20 cellular contexts compared by ENCODE assay signal in the genomic region with DNA sequence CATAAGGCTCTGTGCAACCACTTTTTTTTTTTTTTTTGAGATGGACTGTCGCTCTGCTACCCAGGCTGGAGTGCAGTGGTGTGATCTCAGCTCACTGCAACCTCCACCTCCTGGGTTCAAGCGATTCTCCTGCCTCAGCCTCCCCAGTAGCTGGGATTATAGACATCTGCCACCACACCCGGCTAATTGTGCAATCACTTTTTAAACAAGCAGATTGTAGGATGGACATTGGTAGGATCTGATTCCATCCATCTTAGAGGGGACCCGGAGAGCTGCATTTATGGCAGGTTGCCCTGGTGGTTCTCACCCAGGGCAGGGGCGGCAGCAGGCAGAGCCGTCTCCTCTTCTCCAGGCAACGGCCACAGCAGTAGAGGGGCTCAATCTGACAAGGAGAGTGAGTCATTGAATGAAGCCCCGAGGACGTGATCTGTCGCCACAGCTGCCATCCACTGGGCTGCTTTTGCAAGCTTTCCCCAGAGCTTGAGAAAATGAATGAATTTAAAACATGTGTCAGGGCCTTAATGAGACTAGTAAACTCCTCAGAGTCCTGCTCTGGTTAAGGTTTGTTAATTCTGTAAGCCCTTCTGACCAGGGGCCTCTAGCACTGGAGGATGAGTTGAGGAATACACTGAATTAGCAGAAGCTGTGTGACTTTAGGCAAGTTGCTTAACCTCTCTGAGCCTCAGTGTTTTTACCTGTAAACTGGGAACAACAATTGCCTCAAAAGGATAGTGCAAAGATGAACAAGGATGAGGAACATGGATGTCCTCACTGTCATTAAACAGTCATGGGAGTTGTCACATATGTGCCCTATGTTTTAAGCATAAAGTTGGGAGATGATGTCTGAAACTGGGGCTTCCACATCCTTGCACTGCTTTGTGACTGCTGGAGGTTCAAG.
A peak's percentile ranks its signal among the peaks of the same experiment; 100 is the strongest.
DNase-seq lines count a peak whose midpoint lies in the region; ATAC-seq and TF ChIP-seq lines count a peak whose summit lies in the region.
"Had no signal": no experiment of that assay in that cellular context is flagged by ENCODE, and none has a peak within 500 bp of the region (broad histone marks: within the 10 kb centered on the region; RNA-seq: fewer than 3 reads in every experiment).

No MANE protein-coding gene starts in this region.

- 75% methylated on average over 10 of the region's 10 CpGs for WGBS in SK-N-SH (ENCODE audit: low lambda C conversion rate)

- intact Hi-C loops in PC-3 (cut with micrococcal nuclease): no loop called here

- H3K9me2 ChIP-seq in SK-N-SH (no peaks in the 10 kb centered on the region), PC-3 (replicated peaks; ENCODE audit: low read length) (no peaks in the 10 kb centered on the region)

- no peaks in the 10 kb centered on the region for H3F3A ChIP-seq in SK-N-SH (replicated peaks; ENCODE audit: insufficient read depth)
- no peaks in the 10 kb centered on the region for H3F3A ChIP-seq in PC-3 (ENCODE audit: low read length, unreplicated experiment)

- no peak overlapping the region for H3K4me3 ChIP-seq in SK-N-SH (ENCODE audit: low read depth in 2 of 2, low read length in 1 of 2)
- H3K4me3 ChIP-seq in PC-3 (ENCODE audit: low read length): no peak overlapping the region
- H3K4me3 ChIP-seq: BLaER1 treated with 17β-estradiol and CSF1 and Interleukin-3, amounts not matched to agents 10 nM and 100 nM; left lung; spleen had no signal

- TF ChIP-seq CTCF in SK-N-SH (IDR thresholded peaks at IDR 0.05) (no peak), PC-3 (conservative IDR thresholded peaks at IDR 0.05; ENCODE audit: low read depth, low read length) (no peak), osteocyte (IDR thresholded peaks at IDR 0.05) (no peak)

- DNase-seq in SK-N-SH: peak; percentile 61
- DNase-seq in PC-3: no peak
- DNase-seq in epithelial cell of prostate (ENCODE audit: low read depth, low spot score): no peak
- peak; percentile 44 for DNase-seq in osteocyte (ENCODE audit: extremely low spot score, unreplicated experiment)
- no peak for DNase-seq in stimulated activated CD4-positive, alpha-beta T cell treated with anti-CD3 and anti-CD28 coated beads, Interleukin-2, amount 100 ng/mL, for 24 hours
- DNase-seq: 8988T; Karpas-422; left lung; NCI-H1436; NCI-H82; OCI-M1; spleen; stimulated activated CD8-positive, alpha-beta memory T cell treated with anti-CD3 and anti-CD28 coated beads, Interleukin-4, amount 100 ng/mL, for 48 hours had no signal

- no peaks in the 10 kb centered on the region for H3K9me3 Mint-ChIP-seq in osteocyte (ENCODE audit: unreplicated experiment)
- H3K9me3 Mint-ChIP-seq: activated T-helper 17 cell treated with anti-CD3 and anti-CD28 coated beads, Interleukin-2, amount 50 U/mL, for 72 hours had no signal

- no peak overlapping the region for H3K4me3 Mint-ChIP-seq in osteocyte (ENCODE audit: unreplicated experiment)
- H3K4me3 Mint-ChIP-seq: activated T-helper 17 cell treated with anti-CD3 and anti-CD28 coated beads, Interleukin-2, amount 50 U/mL, for 72 hours; dendritic cell treated with granulocyte-macrophage colony-stimulating factor and Interleukin-4, amounts not matched to agents 40 ng/mL and 50 ng/mL, for 4 days had no signal

- no peak overlapping the region for H3K9ac ChIP-seq in SK-N-SH
- no peak overlapping the region for H3K9ac ChIP-seq in PC-3 (ENCODE audit: low read length)
- H3K9ac ChIP-seq: BLaER1 treated with 17β-estradiol and CSF1 and Interleukin-3, amounts not matched to agents 10 nM and 100 nM had no signal

- H3K27ac ChIP-seq in SK-N-SH (ENCODE audit: low read depth in 2 of 2, low read length in 1 of 2) (peak overlapping the region in 1 of 2 experiments; percentile 80; a peak in 2 of 4 replicates), PC-3 (ENCODE audit: low read length) (0 out of 2 replicates have a peak overlapping the region, but pooled peaks have one; percentile 74), epithelial cell of prostate (peak overlapping the region; percentile 82)
- H3K27ac ChIP-seq: BLaER1 treated with 17β-estradiol and CSF1 and Interleukin-3, amounts not matched to agents 10 nM and 100 nM; left lung; spleen had no signal

- no peaks in the 10 kb centered on the region for H3K27me3 Mint-ChIP-seq in osteocyte (ENCODE audit: unreplicated experiment)

- no peaks in the 10 kb centered on the region for H3K27me3 ChIP-seq in SK-N-SH (ENCODE audit: insufficient read depth)
- H3K27me3 ChIP-seq in PC-3 (ENCODE audit: low read length): no peaks in the 10 kb centered on the region
- H3K27me3 ChIP-seq: BLaER1 treated with 17β-estradiol and CSF1 and Interleukin-3, amounts not matched to agents 10 nM and 100 nM; left lung had no signal

- H2AFZ ChIP-seq in SK-N-SH (ENCODE audit: low read depth): no peak overlapping the region
- no peak overlapping the region for H2AFZ ChIP-seq in PC-3 (ENCODE audit: low read length)

- TF ChIP-seq RAD21 in SK-N-SH (IDR thresholded peaks at IDR 0.05; ENCODE audit: low read length): no peak

- ATAC-seq in SK-N-SH treated with all-trans-retinoic acid at 6 μM for 48 hours: no peak
- no peak for ATAC-seq in PC-3
- ATAC-seq in HG03139 (IDR thresholded peaks at IDR 0.05; ENCODE audit: unreplicated experiment): no peak
- no peak for ATAC-seq in GM21528 (IDR thresholded peaks at IDR 0.05; ENCODE audit: low FRiP score, unreplicated experiment)
- ATAC-seq: activated CD4-positive, CD25-positive, alpha-beta regulatory T cell treated with anti-CD3 and anti-CD28 coated beads, Interleukin-2, amount 50 U/mL, for 24 hours; activated T-helper 17 cell treated with anti-CD3 and anti-CD28 coated beads, Interleukin-2, amount 50 U/mL, for 72 hours; left lung had no signal

- H3K36me3 ChIP-seq in SK-N-SH (replicated peaks in 1 of 2; ENCODE audit: control insufficient read depth in 1 of 2, insufficient read depth in 2 of 2, low read length in 1 of 2) (no peaks in the 10 kb centered on the region), PC-3 (ENCODE audit: low read depth, low read length) (no peaks in the 10 kb centered on the region)
- H3K36me3 ChIP-seq: BLaER1 treated with 17β-estradiol and CSF1 and Interleukin-3, amounts not matched to agents 10 nM and 100 nM; left lung; spleen had no signal

- peaks cover 24% of the 10 kb centered on the region for H3K4me1 Mint-ChIP-seq in osteocyte (ENCODE audit: unreplicated experiment)
- H3K4me1 Mint-ChIP-seq: activated T-helper 17 cell treated with anti-CD3 and anti-CD28 coated beads, Interleukin-2, amount 50 U/mL, for 72 hours had no signal

- TF ChIP-seq EP300 in SK-N-SH (IDR thresholded peaks at IDR 0.05; ENCODE audit: borderline replicate concordance in 1 of 2, low read depth in 1 of 2, low read length in 1 of 2): peak in 1 of 2 experiments; percentile 44; a peak in 1 of 4 replicates

- no peak overlapping the region for H3K27ac Mint-ChIP-seq in osteocyte (ENCODE audit: unreplicated experiment)
- H3K27ac Mint-ChIP-seq: activated T-helper 17 cell treated with anti-CD3 and anti-CD28 coated beads, Interleukin-2, amount 50 U/mL, for 72 hours; dendritic cell treated with granulocyte-macrophage colony-stimulating factor and Interleukin-4, amounts not matched to agents 40 ng/mL and 50 ng/mL, for 4 days had no signal

- no peaks in the 10 kb centered on the region for H4K20me1 ChIP-seq in SK-N-SH (ENCODE audit: insufficient read depth)
- H4K20me1 ChIP-seq in PC-3 (ENCODE audit: low read length): no peaks in the 10 kb centered on the region

- no TSS peak for BruUV-seq in PC-3 (replicated peaks; lab: Mats Ljungman, UMichigan)

- CTCF ChIA-PET in SK-N-SH (lab: Yijun Ruan, JAX): interaction anchor here (0.7 to 1.2 kb wide), 3 partner anchors 141 to 276 kb away, joined by 3 to 4 read pairs (median 4); no protein-coding TSS in a partner anchor
- CTCF ChIA-PET in PC-3 (lab: Charles Lee): no interaction called here

- H3K4me2 ChIP-seq in SK-N-SH (no peak overlapping the region), PC-3 (ENCODE audit: low read length) (no peak overlapping the region)

- H3K4me1 ChIP-seq in SK-N-SH (ENCODE audit: control insufficient read depth in 1 of 2, insufficient read depth in 2 of 2, low read depth in 1 of 2, low read length in 1 of 2): peaks cover 7 to 49% of the 10 kb centered on the region in 2 experiments; a peak in 3 of 4 replicates
- peaks cover 22% of the 10 kb centered on the region for H3K4me1 ChIP-seq in PC-3 (ENCODE audit: insufficient read depth, low read length)
- H3K4me1 ChIP-seq: left lung, spleen had no signal

- no peaks in the 10 kb centered on the region for H3K79me2 ChIP-seq in SK-N-SH (ENCODE audit: insufficient read depth)
- no peaks in the 10 kb centered on the region for H3K79me2 ChIP-seq in PC-3 (ENCODE audit: low read length)

- POLR2A ChIA-PET in SK-N-SH (lab: Yijun Ruan, JAX): interaction anchor here (0.6 kb wide), 1 partner anchor 230 kb away, joined by 4 read pairs; no protein-coding TSS in a partner anchor
- POLR2A ChIA-PET in PC-3 (lab: Charles Lee; ENCODE audit: unreplicated experiment): interaction anchor here (0.6 kb wide), 1 partner anchor 112 kb away, joined by 11 read pairs; no protein-coding TSS in a partner anchor

- H3K36me3 Mint-ChIP-seq in osteocyte (ENCODE audit: unreplicated experiment): no peaks in the 10 kb centered on the region

- H3K9me3 ChIP-seq in SK-N-SH: no peaks in the 10 kb centered on the region
- H3K9me3 ChIP-seq in PC-3 (ENCODE audit: low read length): no peaks in the 10 kb centered on the region
- H3K9me3 ChIP-seq: left lung, spleen had no signal

TF ChIP-seq in SK-N-SH treated with all-trans-retinoic acid at 6 μM for 48 hours, 23 proteins besides CTCF, POLR2A, EP300 and RAD21 (continues in another document):
- TF ChIP-seq PPARA (CRISPR knock-in tag; IDR thresholded peaks at IDR 0.05; ENCODE audit: borderline replicate concordance) (no peak), ZNF565 (CRISPR knock-in tag; conservative IDR thresholded peaks at IDR 0.05; ENCODE audit: low read depth) (no peak), CSDC2 (CRISPR knock-in tag; IDR thresholded peaks at IDR 0.05) (no peak), RARB (CRISPR knock-in tag; IDR thresholded peaks at IDR 0.05) (no peak)
- TF ChIP-seq, protein P1, sequence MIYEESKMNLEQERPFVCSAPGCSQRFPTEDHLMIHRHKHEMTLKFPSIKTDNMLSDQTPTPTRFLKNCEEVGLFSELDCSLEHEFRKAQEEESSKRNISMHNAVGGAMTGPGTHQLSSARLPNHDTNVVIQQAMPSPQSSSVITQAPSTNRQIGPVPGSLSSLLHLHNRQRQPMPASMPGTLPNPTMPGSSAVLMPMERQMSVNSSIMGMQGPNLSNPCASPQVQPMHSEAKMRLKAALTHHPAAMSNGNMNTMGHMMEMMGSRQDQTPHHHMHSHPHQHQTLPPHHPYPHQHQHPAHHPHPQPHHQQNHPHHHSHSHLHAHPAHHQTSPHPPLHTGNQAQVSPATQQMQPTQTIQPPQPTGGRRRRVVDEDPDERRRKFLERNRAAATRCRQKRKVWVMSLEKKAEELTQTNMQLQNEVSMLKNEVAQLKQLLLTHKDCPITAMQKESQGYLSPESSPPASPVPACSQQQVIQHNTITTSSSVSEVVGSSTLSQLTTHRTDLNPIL (CRISPR knock-in tag; IDR thresholded peaks at IDR 0.05; ENCODE audit: low read depth): no peak

Comparison
In these comparisons a context has a peak if more than half of its experiments do, and no peak if none do; other contexts are left out.
1. DNase-seq: peak in SK-N-SH (single experiment) and osteocyte (single experiment); none in PC-3 (single experiment), epithelial cell of prostate (single experiment) and stimulated activated CD4-positive, alpha-beta T cell treated with anti-CD3 and anti-CD28 coated beads, Interleukin-2, amount 100 ng/mL, for 24 hours (0 of 2).